In genomic region chr12:2035421-2036080, GRCh38 we compare ENCODE assay signal across 8 cellular contexts. TPM values are rescaled to one million over a fixed set of nuclear protein-coding genes. Genes with fewer than 3 reads are reported as not detected.
DNase-seq lines count a peak whose midpoint lies in the region; ATAC-seq and TF ChIP-seq lines count a peak whose summit lies in the region.

No MANE protein-coding gene starts in this region.

- DNase-seq in MV-4-11 (lab: John Stamatoyannopoulos, UW) = peak; percentile 87
- no peak for DNase-seq in mammary epithelial cell
- no peak for DNase-seq in effector CD8-positive, alpha-beta T cell (lab: John Stamatoyannopoulos, UW)
- no peak for DNase-seq in SKM-1 (lab: John Stamatoyannopoulos, UW; ENCODE audit: unreplicated experiment)
- no peak for DNase-seq in DMS153 (lab: John Stamatoyannopoulos, UW)

- peak overlapping the region in 2 of 11 experiments; percentile 8 to 30; a peak in 2 of 22 replicates for H3K9ac ChIP-seq in BLaER1 treated with 17β-estradiol and CSF1 and Interleukin-3, amounts not matched to agents 10 nM and 100 nM
- H3K9ac ChIP-seq in mammary epithelial cell (ENCODE audit: insufficient read depth, low read length) (no peak overlapping the region), neural cell (ENCODE audit: low read length) (no peak overlapping the region)

- H3K9me3 ChIP-seq in BLaER1 treated with 17β-estradiol and CSF1 and Interleukin-3, amounts not matched to agents 10 nM and 100 nM (replicated peaks in 1 of 11) = no peaks in the 10 kb centered on the region
- H3K9me3 ChIP-seq in mammary epithelial cell (replicated peaks; ENCODE audit: insufficient read depth, low read length) = no peaks in the 10 kb centered on the region
- no peaks in the 10 kb centered on the region for H3K9me3 ChIP-seq in neural cell (ENCODE audit: low read length)

- 25% methylated on average over 11 of the region's 15 CpGs for WGBS in mammary epithelial cell (ENCODE audit: low coverage, missing lambda C conversion rate)

- H3K27ac ChIP-seq in BLaER1 treated with 17β-estradiol and CSF1 and Interleukin-3, amounts not matched to agents 10 nM and 100 nM = no peak overlapping the region
- no peak overlapping the region for H3K27ac ChIP-seq in mammary epithelial cell (ENCODE audit: insufficient read depth, low read depth, low read length)
- no peak overlapping the region for H3K27ac ChIP-seq in neural cell (ENCODE audit: low read length)

- no peak for ATAC-seq in GM21825 (IDR thresholded peaks at IDR 0.05; ENCODE audit: unreplicated experiment)

- no TSS peak for BruUV-seq in mammary epithelial cell (replicated peaks; lab: Mats Ljungman, UMichigan)

- intact Hi-C loops in mammary epithelial cell (cut with micrococcal nuclease) = loop anchor here (1.0 to 10.0 kb wide), 3 partner anchors 239 to 547 kb away; no protein-coding TSS in a partner anchor

- dilution Hi-C loops in mammary epithelial cell (cut with HindIII; ENCODE audit: low sequenced_read_pairs) = loop anchor here (5.0 to 25.0 kb wide), 2 partner anchors 87 to 727 kb away; no protein-coding TSS in a partner anchor

- H3K27me3 ChIP-seq in BLaER1 treated with 17β-estradiol and CSF1 and Interleukin-3, amounts not matched to agents 10 nM and 100 nM = peaks cover 0 to 8% (median 0%) of the 10 kb centered on the region in 11 experiments; a peak in 4 of 22 replicates
- peaks cover 5% of the 10 kb centered on the region for H3K27me3 ChIP-seq in mammary epithelial cell (ENCODE audit: insufficient read depth, low read length)
- no peaks in the 10 kb centered on the region for H3K27me3 ChIP-seq in neural cell (ENCODE audit: insufficient read depth, low read depth, low read length)

- CTCF ChIA-PET in mammary epithelial cell (lab: Charles Lee; ENCODE audit: low non-redundant PET) = no interaction called here

- no peaks in the 10 kb centered on the region for H3K36me3 ChIP-seq in BLaER1 treated with 17β-estradiol and CSF1 and Interleukin-3, amounts not matched to agents 10 nM and 100 nM
- H3K36me3 ChIP-seq in mammary epithelial cell (ENCODE audit: insufficient read depth, low read length) (no peaks in the 10 kb centered on the region), neural cell (ENCODE audit: insufficient read depth, low read length) (no peaks in the 10 kb centered on the region)

- no peaks in the 10 kb centered on the region for H3K9me2 ChIP-seq in neural cell (ENCODE audit: insufficient read depth, low read length)

- no peak for TF ChIP-seq RAD21 in neural cell (conservative IDR thresholded peaks at IDR 0.05)

- H3K4me3 ChIP-seq in BLaER1 treated with 17β-estradiol and CSF1 and Interleukin-3, amounts not matched to agents 10 nM and 100 nM = peak overlapping the region; percentile 22 to 57 (median 42); a peak in 15 of 20 replicates
- H3K4me3 ChIP-seq in mammary epithelial cell (replicated peaks in 1 of 3; ENCODE audit: insufficient read depth in 1 of 3, low read depth in 2 of 3, low read length in 3 of 3) = peak overlapping the region in 1 of 3 experiments; percentile 19
- peak overlapping the region; percentile 54 for H3K4me3 ChIP-seq in neural cell (ENCODE audit: low read length)

- peak overlapping the region; percentile 78 for H2AFZ ChIP-seq in mammary epithelial cell (ENCODE audit: low read depth, low read length)
- no peak overlapping the region for H2AFZ ChIP-seq in neural cell (ENCODE audit: low read depth, low read length)

- peak overlapping the region; percentile 71 to 96 (median 81) for H3K4me2 ChIP-seq in BLaER1 treated with 17β-estradiol and CSF1 and Interleukin-3, amounts not matched to agents 10 nM and 100 nM
- H3K4me2 ChIP-seq in mammary epithelial cell (ENCODE audit: insufficient read depth, low read depth, low read length) (peak overlapping the region; percentile 81), neural cell (ENCODE audit: low read length) (peak overlapping the region; percentile 30)

- H4K20me1 ChIP-seq in BLaER1 treated with 17β-estradiol and CSF1 and Interleukin-3, amounts not matched to agents 10 nM and 100 nM = no peaks in the 10 kb centered on the region
- H4K20me1 ChIP-seq in mammary epithelial cell (ENCODE audit: insufficient read depth, low read length) (no peaks in the 10 kb centered on the region), neural cell (ENCODE audit: insufficient read depth) (no peaks in the 10 kb centered on the region)

- no peaks in the 10 kb centered on the region for H3K79me2 ChIP-seq in mammary epithelial cell (ENCODE audit: insufficient read depth, low read length)
- H3K79me2 ChIP-seq in neural cell (replicated peaks; ENCODE audit: insufficient read depth, low read length) = no peaks in the 10 kb centered on the region

- TF ChIP-seq CTCF in mammary epithelial cell (conservative IDR thresholded peaks at IDR 0.05 in 1 of 2, IDR thresholded peaks at IDR 0.05 in 1 of 2; ENCODE audit: extremely low read depth in 1 of 2, insufficient read depth in 1 of 2, low read depth in 1 of 2, low read length in 2 of 2) (no peak), neural cell (IDR thresholded peaks at IDR 0.05; ENCODE audit: poor library complexity, severe bottlenecking) (no peak)

- H3F3A ChIP-seq in neural cell (ENCODE audit: insufficient read depth, low read length, poor library complexity, severe bottlenecking) = no peaks in the 10 kb centered on the region

- peaks cover 5 to 19% (median 14%) of the 10 kb centered on the region in 10 experiments; a peak in 18 of 20 replicates for H3K4me1 ChIP-seq in BLaER1 treated with 17β-estradiol and CSF1 and Interleukin-3, amounts not matched to agents 10 nM and 100 nM
- H3K4me1 ChIP-seq in mammary epithelial cell (ENCODE audit: insufficient read depth, low read length) = peaks cover 8% of the 10 kb centered on the region

- no peak for TF ChIP-seq EP300 in neural cell (conservative IDR thresholded peaks at IDR 0.05; ENCODE audit: poor library complexity, severe bottlenecking)

- in situ Hi-C loops in mammary epithelial cell (cut with MboI; ENCODE audit: low sequenced_read_pairs in 2 of 2) = loop anchor here in 1 of 2 donors (10.0 kb wide), 1 partner anchor 231 kb away; no protein-coding TSS in a partner anchor

TF ChIP-seq in neural cell, 6 proteins besides CTCF, POLR2A, EP300 and RAD21:
- TF ChIP-seq MXI1 (conservative IDR thresholded peaks at IDR 0.05; ENCODE audit: poor library complexity, severe bottlenecking) = no peak
- no peak for TF ChIP-seq REST (IDR thresholded peaks at IDR 0.05; ENCODE audit: borderline replicate concordance)
- no peak for TF ChIP-seq SMC3 (conservative IDR thresholded peaks at IDR 0.05; ENCODE audit: poor library complexity)
- no peak for TF ChIP-seq EZH2 (IDR thresholded peaks at IDR 0.05; ENCODE audit: borderline replicate concordance, insufficient read depth, low read length, poor library complexity, severe bottlenecking)
- no peak for TF ChIP-seq TAF1 (IDR thresholded peaks at IDR 0.05; ENCODE audit: low read depth)
- no peak for TF ChIP-seq POLR2AphosphoS5 (IDR thresholded peaks at IDR 0.05)
TF ChIP-seq in neural cell: peak in this region for 0.

RNA-seq across cellular contexts. Expression of gene CACNA1C, which starts 17.2 kb away (rescaled TPM):
- 10 to 100 TPM in 1 of 2 donors, 1 to 10 TPM in 1; 1.2 to 11.0 TPM for total RNA-seq in mammary epithelial cell
- polyA plus RNA-seq in mammary epithelial cell = not detected
- not detected for polyA minus RNA-seq in mammary epithelial cell
- 9.7 and 10.0 TPM in 2 replicates for polyA plus RNA-seq in neural cell
- polyA minus RNA-seq in neural cell = 39.4 and 44.7 TPM in 2 replicates

RNA-seq across cellular contexts. Expression of gene DCP1B, which starts 31.3 kb away (rescaled TPM):
- 10 to 100 TPM in 1 of 2 donors, 1 to 10 TPM in 1; 8.2 to 11.5 TPM for total RNA-seq in mammary epithelial cell
- polyA plus RNA-seq in mammary epithelial cell (11.5 TPM), neural cell (12.5 and 14.1 TPM in 2 replicates)
- polyA minus RNA-seq in mammary epithelial cell (3.9 TPM), neural cell (16.8 and 17.9 TPM in 2 replicates)

Comparison
In these comparisons a context has a peak if more than half of its experiments do, and no peak if none do; other contexts are left out.
1. H3K4me2 ChIP-seq: peak in every context shown above with its lines; median percentile 81 in BLaER1 treated with 17β-estradiol and CSF1 and Interleukin-3, amounts not matched to agents 10 nM and 100 nM; 81 in mammary epithelial cell; 30 in neural cell.
2. RNA of gene CACNA1C, which starts 17.2 kb away (polyA plus RNA-seq): 9.7 to 10.0 TPM in neural cell; not detected in mammary epithelial cell (single experiment); every median in the first group is over 10 times any median in the second.